ENCODE assay signal across 19 cellular contexts in the genomic region with DNA sequence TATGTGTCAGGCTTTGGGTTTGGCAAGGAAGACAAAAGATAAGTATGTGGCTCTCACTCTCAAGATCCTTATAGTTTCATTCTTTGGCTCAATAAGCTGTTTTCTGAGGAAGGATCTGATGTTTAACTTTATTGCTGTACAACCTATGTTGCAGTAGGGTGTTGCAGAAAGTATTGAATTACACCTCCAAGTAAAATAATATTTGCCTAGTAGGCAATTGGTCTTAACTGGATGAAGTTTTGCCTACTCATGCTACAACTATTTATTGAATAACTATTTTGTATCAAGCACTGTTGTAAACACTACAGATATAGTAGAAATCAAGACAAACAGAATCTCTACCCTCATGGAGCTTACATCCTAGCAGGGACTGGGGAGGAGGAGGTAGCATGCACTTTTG.
DNase-seq lines count a peak whose midpoint lies in the region; ATAC-seq, FAIRE-seq and TF ChIP-seq lines count a peak whose summit lies in the region.
"Had no signal": no experiment of that assay in that cellular context is flagged by ENCODE, and none has a peak within 500 bp of the region (broad histone marks: within the 10 kb centered on the region; RNA-seq: fewer than 3 reads in every experiment).

No MANE protein-coding gene starts in this region.

- BruUV-seq in PC-3 (replicated peaks; lab: Mats Ljungman, UMichigan), result no TSS peak

- no peak overlapping the region for H3K27ac ChIP-seq in PC-3 (ENCODE audit: low read length)

- no peaks in the 10 kb centered on the region for H3K79me2 ChIP-seq in PC-3 (ENCODE audit: low read length)

- H2AFZ ChIP-seq in PC-3 (ENCODE audit: low read length), result no peak overlapping the region
- H2AFZ ChIP-seq: GM23338 had no signal

- H3K36me3 Mint-ChIP-seq in osteocyte (ENCODE audit: unreplicated experiment), result no peaks in the 10 kb centered on the region
- H3K36me3 Mint-ChIP-seq in activated CD8-positive, alpha-beta T cell treated with anti-CD3 and anti-CD28 coated beads, Interleukin-2, amount 10 ng/mL, durations not matched to agents 7 days and 5 days (ENCODE audit: low read depth), result no peaks in the 10 kb centered on the region
- H3K36me3 Mint-ChIP-seq: CD4-positive, alpha-beta memory T cell had no signal

- H3K27me3 ChIP-seq in PC-3 (ENCODE audit: low read length) (no peaks in the 10 kb centered on the region), bronchial epithelial cell (ENCODE audit: control insufficient read depth, insufficient read depth, low read length) (no peaks in the 10 kb centered on the region)

- H3K9ac ChIP-seq in PC-3 (ENCODE audit: low read length), result no peak overlapping the region

- H3K4me3 ChIP-seq in PC-3 (ENCODE audit: low read length) (no peak overlapping the region), bronchial epithelial cell (ENCODE audit: low read depth, low read length) (no peak overlapping the region)
- H3K4me3 ChIP-seq: GM23338 had no signal

- no peaks in the 10 kb centered on the region for H3K9me2 ChIP-seq in PC-3 (replicated peaks; ENCODE audit: low read length)

- peak; percentile 57 for DNase-seq in PC-3
- DNase-seq in bronchial epithelial cell (ENCODE audit: low read depth), result peak; percentile 69
- DNase-seq in iris pigment epithelial cell (ENCODE audit: low read depth), result peak; percentile 26
- no peak for DNase-seq in osteocyte (ENCODE audit: extremely low spot score, unreplicated experiment)
- DNase-seq in foreskin melanocyte, result no peak
- no peak for DNase-seq in activated CD8-positive, alpha-beta T cell treated with anti-CD3 and anti-CD28 coated beads, Interleukin-2, amount 10 ng/mL, durations not matched to agents 7 days and 5 days
- no peak for DNase-seq in medulla oblongata (ENCODE audit: extremely low spot score)
- DNase-seq: C1 segment of cervical spinal cord; Calu3; CD4-positive, alpha-beta memory T cell; COR-L47; DMS53; DMS79 treated with DMSO at 0.1 percent for 48 hours; GF-D8; H9 had no signal

- CTCF ChIA-PET in PC-3 (lab: Charles Lee), result no interaction called here
- CTCF ChIA-PET in activated CD8-positive, alpha-beta T cell treated with anti-CD3 and anti-CD28 coated beads, Interleukin-2, amount 10 ng/mL, durations not matched to agents 7 days and 5 days (lab: Charles Lee), result no interaction called here

- peak overlapping the region; percentile 50 for H3K27ac Mint-ChIP-seq in osteocyte (ENCODE audit: unreplicated experiment)
- no peak overlapping the region for H3K27ac Mint-ChIP-seq in activated CD8-positive, alpha-beta T cell treated with anti-CD3 and anti-CD28 coated beads, Interleukin-2, amount 10 ng/mL, durations not matched to agents 7 days and 5 days
- H3K27ac Mint-ChIP-seq: CD4-positive, alpha-beta memory T cell; GM23338; H9 had no signal

- H3F3A ChIP-seq in PC-3 (ENCODE audit: low read length, unreplicated experiment), result no peaks in the 10 kb centered on the region

- H3K36me3 ChIP-seq in PC-3 (ENCODE audit: low read depth, low read length) (no peaks in the 10 kb centered on the region), bronchial epithelial cell (ENCODE audit: control insufficient read depth, insufficient read depth, low read length) (no peaks in the 10 kb centered on the region)

- H3K4me1 ChIP-seq in PC-3 (ENCODE audit: insufficient read depth, low read length), result peaks cover 25% of the 10 kb centered on the region

- H3K27me3 Mint-ChIP-seq in osteocyte (ENCODE audit: unreplicated experiment), result no peaks in the 10 kb centered on the region
- H3K27me3 Mint-ChIP-seq in activated CD8-positive, alpha-beta T cell treated with anti-CD3 and anti-CD28 coated beads, Interleukin-2, amount 10 ng/mL, durations not matched to agents 7 days and 5 days (ENCODE audit: low read depth), result no peaks in the 10 kb centered on the region
- H3K27me3 Mint-ChIP-seq: CD4-positive, alpha-beta memory T cell had no signal

- H4K20me1 ChIP-seq in PC-3 (ENCODE audit: low read length), result no peaks in the 10 kb centered on the region

- FAIRE-seq in bronchial epithelial cell (lab: Jason Lieb, UNC), result no peak
- FAIRE-seq: GM12891, GM18507 had no signal

- ATAC-seq in PC-3, result peak; percentile 35; the same call in 1 of the 2 replicates
- no peak for ATAC-seq in activated CD8-positive, alpha-beta T cell treated with anti-CD3 and anti-CD28 coated beads, Interleukin-2, amount 10 ng/mL, durations not matched to agents 7 days and 5 days
- ATAC-seq: GM23338, HCT116 had no signal

- peaks cover 4% of the 10 kb centered on the region for H3K9me3 Mint-ChIP-seq in osteocyte (ENCODE audit: unreplicated experiment)
- H3K9me3 Mint-ChIP-seq in activated CD8-positive, alpha-beta T cell treated with anti-CD3 and anti-CD28 coated beads, Interleukin-2, amount 10 ng/mL, durations not matched to agents 7 days and 5 days (ENCODE audit: insufficient read depth), result peaks cover 11% of the 10 kb centered on the region
- H3K9me3 Mint-ChIP-seq: GM23338, H9 had no signal

- POLR2A ChIA-PET in PC-3 (lab: Charles Lee; ENCODE audit: unreplicated experiment), result interaction anchor here (0.6 kb wide), 1 partner anchor 49 kb away, joined by 6 read pairs; no protein-coding TSS in a partner anchor
- POLR2A ChIA-PET in activated CD8-positive, alpha-beta T cell treated with anti-CD3 and anti-CD28 coated beads, Interleukin-2, amount 10 ng/mL, durations not matched to agents 7 days and 5 days (lab: Charles Lee), result no interaction called here

- no peak overlapping the region for H3K4me2 ChIP-seq in PC-3 (ENCODE audit: low read length)
- H3K4me2 ChIP-seq: GM23338 had no signal

- intact Hi-C loops in PC-3 (cut with micrococcal nuclease), result no loop called here

- peaks cover 45% of the 10 kb centered on the region for H3K4me1 Mint-ChIP-seq in osteocyte (ENCODE audit: unreplicated experiment)
- no peaks in the 10 kb centered on the region for H3K4me1 Mint-ChIP-seq in activated CD8-positive, alpha-beta T cell treated with anti-CD3 and anti-CD28 coated beads, Interleukin-2, amount 10 ng/mL, durations not matched to agents 7 days and 5 days (ENCODE audit: low read depth)
- H3K4me1 Mint-ChIP-seq: CD4-positive, alpha-beta memory T cell had no signal

- TF ChIP-seq CTCF in PC-3 (conservative IDR thresholded peaks at IDR 0.05; ENCODE audit: low read depth, low read length), result no peak
- TF ChIP-seq CTCF in bronchial epithelial cell (IDR thresholded peaks at IDR 0.05; ENCODE audit: insufficient read depth, low read length, severe bottlenecking), result no peak
- TF ChIP-seq CTCF in osteocyte (IDR thresholded peaks at IDR 0.05), result no peak

- H3K9me3 ChIP-seq in PC-3 (ENCODE audit: low read length), result no peaks in the 10 kb centered on the region

- no peak overlapping the region for H3K4me3 Mint-ChIP-seq in osteocyte (ENCODE audit: unreplicated experiment)
- H3K4me3 Mint-ChIP-seq in activated CD8-positive, alpha-beta T cell treated with anti-CD3 and anti-CD28 coated beads, Interleukin-2, amount 10 ng/mL, durations not matched to agents 7 days and 5 days, result no peak overlapping the region
- H3K4me3 Mint-ChIP-seq: CD4-positive, alpha-beta memory T cell; GM23338; H9 had no signal

Comparison
In these comparisons a context has a peak if more than half of its experiments do, and no peak if none do; other contexts are left out.
1. DNase-seq: peak in PC-3 (single experiment), bronchial epithelial cell (single experiment) and iris pigment epithelial cell (single experiment); none in osteocyte (single experiment), foreskin melanocyte (single experiment), activated CD8-positive, alpha-beta T cell treated with anti-CD3 and anti-CD28 coated beads, Interleukin-2, amount 10 ng/mL, durations not matched to agents 7 days and 5 days (single experiment) and medulla oblongata (single experiment).